Comparison of ENCODE assay signal across 11 cellular contexts in genomic region chr1:40944326-40944725, GRCh38. TPM values are rescaled to one million over a fixed set of nuclear protein-coding genes. Genes with fewer than 3 reads are reported as not detected.
DNase-seq lines count a peak whose midpoint lies in the region; ATAC-seq, FAIRE-seq and TF ChIP-seq lines count a peak whose summit lies in the region.
"Had no signal": no experiment of that assay in that cellular context is flagged by ENCODE, and none has a peak within 500 bp of the region (broad histone marks: within the 10 kb centered on the region; RNA-seq: fewer than 3 reads in every experiment).

No MANE protein-coding gene starts in this region.

- CTCF ChIA-PET in HCT116 (lab: Charles Lee) (interaction anchor here (1.5 to 1.6 kb wide), 3 partner anchors 18 to 82 kb away, joined by 5 read pairs; partner anchors contain the start of gene CITED4), MCF 10A (lab: Yijun Ruan, JAX) (interaction anchor here (0.6 to 17.0 kb wide), 8 partner anchors 9 to 477 kb away, joined by 3 to 609 read pairs (median 4); partner anchors contain the start of gene CITED4)

- H3K9me2 ChIP-seq in HCT116 (ENCODE audit: insufficient read depth), result no peaks in the 10 kb centered on the region

- no peak for DNase-seq in HCT116 (ENCODE audit: low read depth, low spot score)
- peak; percentile 86 for DNase-seq in MCF 10A (ENCODE audit: unreplicated experiment)
- peak; percentile 74 for DNase-seq in hepatic stellate cell (ENCODE audit: low spot score)
- no peak for DNase-seq in endothelial cell (ENCODE audit: low spot score)
- no peak for DNase-seq in GM12891 (ENCODE audit: insufficient read length, low spot score)
- DNase-seq: DMS79; SJCRH30; stimulated activated CD4-positive, alpha-beta T cell treated with anti-CD3 and anti-CD28 coated beads, Interleukin-4, amount 100 ng/mL, for 1 hour had no signal

- no peak overlapping the region for H3K9ac ChIP-seq in HCT116 (ENCODE audit: low read length)
- H3K9ac ChIP-seq in skeletal muscle satellite cell (ENCODE audit: low read depth, low read length), result peak overlapping the region; percentile 62

- FAIRE-seq in GM12891 (lab: Jason Lieb, UNC), result no peak

- no peaks in the 10 kb centered on the region for H3K36me3 ChIP-seq in HCT116 (ENCODE audit: control insufficient read depth in 1 of 2, insufficient read depth in 2 of 2, low read length in 2 of 2)
- no peaks in the 10 kb centered on the region for H3K36me3 ChIP-seq in skeletal muscle satellite cell (ENCODE audit: insufficient read depth, low read length)
- H3K36me3 ChIP-seq: SJCRH30 had no signal

- H3K4me1 Mint-ChIP-seq in MCF 10A (ENCODE audit: insufficient read depth, unreplicated experiment) (peaks cover 32% of the 10 kb centered on the region), endothelial cell (ENCODE audit: unreplicated experiment) (peaks cover 6% of the 10 kb centered on the region)

- POLR2A ChIA-PET in HCT116 (lab: Charles Lee) (interaction anchor here (2.1 kb wide), 1 partner anchor 82 kb away, joined by 6 read pairs; the partner anchor contains the start of gene CITED4), MCF 10A (lab: Yijun Ruan, JAX) (interaction anchor here (0.6 to 3.4 kb wide), 12 partner anchors 8 to 824 kb away, joined by 3 to 26 read pairs (median 4); partner anchors contain the start of gene CITED4)

- no peaks in the 10 kb centered on the region for H4K20me1 ChIP-seq in HCT116 (ENCODE audit: insufficient read depth)

- intact Hi-C loops in HCT116 (cut with micrococcal nuclease) (no loop called here), MCF 10A (cut with micrococcal nuclease) (loop anchor here (1.0 kb wide), 1 partner anchor 82 kb away; the partner anchor contains the start of gene CITED4)

- H3K4me3 ChIP-seq in HCT116 (replicated peaks in 1 of 2; ENCODE audit: low read depth in 1 of 2, low read length in 2 of 2), result no peak overlapping the region
- no peak overlapping the region for H3K4me3 ChIP-seq in skeletal muscle satellite cell (ENCODE audit: low read length)
- H3K4me3 ChIP-seq: SJCRH30 had no signal

- peaks cover 4 to 16% of the 10 kb centered on the region in 2 experiments; a peak in 3 of 4 replicates for H3K4me1 ChIP-seq in HCT116 (ENCODE audit: control insufficient read depth in 1 of 2, insufficient read depth in 2 of 2, low read length in 2 of 2)
- peaks cover 50% of the 10 kb centered on the region for H3K4me1 ChIP-seq in skeletal muscle satellite cell (ENCODE audit: control insufficient read depth, insufficient read depth, low read length)
- H3K4me1 ChIP-seq: SJCRH30 had no signal

- TF ChIP-seq RAD21 in HCT116 (IDR thresholded peaks at IDR 0.05; ENCODE audit: low read depth), result peak; percentile 58

- no peaks in the 10 kb centered on the region for H3K27me3 Mint-ChIP-seq in MCF 10A (ENCODE audit: insufficient read depth, unreplicated experiment)
- no peaks in the 10 kb centered on the region for H3K27me3 Mint-ChIP-seq in endothelial cell (ENCODE audit: unreplicated experiment)

- H3K79me2 ChIP-seq in HCT116 (ENCODE audit: insufficient read depth, low read length), result no peaks in the 10 kb centered on the region

- ATAC-seq in HCT116 (no peak), GM21447 (IDR thresholded peaks at IDR 0.05; ENCODE audit: unreplicated experiment) (no peak), GM18907 (IDR thresholded peaks at IDR 0.05; ENCODE audit: unreplicated experiment) (no peak)

- H3K4me2 ChIP-seq in HCT116 (ENCODE audit: low read length), result no peak overlapping the region
- peak overlapping the region; percentile 59 for H3K4me2 ChIP-seq in skeletal muscle satellite cell (ENCODE audit: low read length)

- H3K9me3 Mint-ChIP-seq in MCF 10A (ENCODE audit: unreplicated experiment) (no peaks in the 10 kb centered on the region), endothelial cell (ENCODE audit: unreplicated experiment) (no peaks in the 10 kb centered on the region)

- H3K27ac Mint-ChIP-seq in MCF 10A (ENCODE audit: low read depth, unreplicated experiment), result peak overlapping the region; percentile 85
- no peak overlapping the region for H3K27ac Mint-ChIP-seq in endothelial cell (ENCODE audit: unreplicated experiment)

- H3K4me3 Mint-ChIP-seq in MCF 10A (ENCODE audit: unreplicated experiment) (peak overlapping the region; percentile 31), endothelial cell (ENCODE audit: unreplicated experiment) (no peak overlapping the region)

- no peak for TF ChIP-seq CTCF in HCT116 (IDR thresholded peaks at IDR 0.05 in 2 of 3, conservative IDR thresholded peaks at IDR 0.05 in 1 of 3; ENCODE audit: borderline replicate concordance in 1 of 3, insufficient read depth in 1 of 3, low read depth in 2 of 3, low read length in 2 of 3)
- TF ChIP-seq CTCF in MCF 10A (IDR thresholded peaks at IDR 0.05; ENCODE audit: unreplicated experiment), result no peak
- no peak for TF ChIP-seq CTCF in endothelial cell (IDR thresholded peaks at IDR 0.05; ENCODE audit: unreplicated experiment)

- BruUV-seq in HCT116 (replicated peaks; lab: Mats Ljungman, UMichigan) (no TSS peak), MCF 10A (replicated peaks; lab: Mats Ljungman, UMichigan) (no TSS peak)

- TF ChIP-seq POLR2A in HCT116 (IDR thresholded peaks at IDR 0.05; ENCODE audit: borderline replicate concordance, extremely low read depth, insufficient read depth, insufficient read length) (no peak), GM12891 (IDR thresholded peaks at IDR 0.05; ENCODE audit: low read depth, low read length) (no peak)

- H2AFZ ChIP-seq in HCT116 (ENCODE audit: low read depth, low read length, poor library complexity, severe bottlenecking), result peak overlapping the region; percentile 22

- RAD21 ChIA-PET in HCT116 (lab: Charles Lee; ENCODE audit: low non-redundant PET in 1 of 2, low total read pairs in 2 of 2, uncharacterized antibody in 2 of 2, unreplicated experiment in 2 of 2), result no interaction called here

- peaks cover 23% of the 10 kb centered on the region for H3K36me3 Mint-ChIP-seq in MCF 10A (ENCODE audit: insufficient read depth, unreplicated experiment)
- H3K36me3 Mint-ChIP-seq in endothelial cell (ENCODE audit: low read depth, unreplicated experiment), result no peaks in the 10 kb centered on the region

- H3K27ac ChIP-seq in HCT116 (ENCODE audit: low read depth, low read length), result no peak overlapping the region
- H3K27ac ChIP-seq: SJCRH30 had no signal

- H3K9me3 ChIP-seq in HCT116 (ENCODE audit: control insufficient read depth in 1 of 2, insufficient read depth in 1 of 2, low read depth in 1 of 2, low read length in 2 of 2) (no peaks in the 10 kb centered on the region), skeletal muscle satellite cell (replicated peaks; ENCODE audit: low read length) (no peaks in the 10 kb centered on the region)
- H3K9me3 ChIP-seq: SJCRH30 had no signal

- H3K27me3 ChIP-seq in HCT116 (ENCODE audit: insufficient read depth, low read length) (no peaks in the 10 kb centered on the region), skeletal muscle satellite cell (ENCODE audit: control insufficient read depth, insufficient read depth, low read length) (no peaks in the 10 kb centered on the region)
- H3K27me3 ChIP-seq: SJCRH30 had no signal

TF ChIP-seq in HCT116, 20 proteins besides CTCF, POLR2A, EP300 and RAD21 (continues in another document):
- TF ChIP-seq ZNF274 (IDR thresholded peaks at IDR 0.05; ENCODE audit: low read depth, low read length) (no peak), CEBPB (IDR thresholded peaks at IDR 0.05; ENCODE audit: low read depth) (no peak), SIN3A (IDR thresholded peaks at IDR 0.05; ENCODE audit: low read depth) (no peak), SP1 (IDR thresholded peaks at IDR 0.05; ENCODE audit: low read depth) (no peak), SRF (IDR thresholded peaks at IDR 0.05; ENCODE audit: low read depth) (no peak)
- TF ChIP-seq, protein P1, sequence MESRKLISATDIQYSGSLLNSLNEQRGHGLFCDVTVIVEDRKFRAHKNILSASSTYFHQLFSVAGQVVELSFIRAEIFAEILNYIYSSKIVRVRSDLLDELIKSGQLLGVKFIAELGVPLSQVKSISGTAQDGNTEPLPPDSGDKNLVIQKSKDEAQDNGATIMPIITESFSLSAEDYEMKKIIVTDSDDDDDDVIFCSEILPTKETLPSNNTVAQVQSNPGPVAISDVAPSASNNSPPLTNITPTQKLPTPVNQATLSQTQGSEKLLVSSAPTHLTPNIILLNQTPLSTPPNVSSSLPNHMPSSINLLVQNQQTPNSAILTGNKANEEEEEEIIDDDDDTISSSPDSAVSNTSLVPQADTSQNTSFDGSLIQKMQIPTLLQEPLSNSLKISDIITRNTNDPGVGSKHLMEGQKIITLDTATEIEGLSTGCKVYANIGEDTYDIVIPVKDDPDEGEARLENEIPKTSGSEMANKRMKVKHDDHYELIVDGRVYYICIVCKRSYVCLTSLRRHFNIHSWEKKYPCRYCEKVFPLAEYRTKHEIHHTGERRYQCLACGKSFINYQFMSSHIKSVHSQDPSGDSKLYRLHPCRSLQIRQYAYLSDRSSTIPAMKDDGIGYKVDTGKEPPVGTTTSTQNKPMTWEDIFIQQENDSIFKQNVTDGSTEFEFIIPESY (IDR thresholded peaks at IDR 0.05; ENCODE audit: extremely low read depth, insufficient replicate concordance, low read length), result no peak

TF ChIP-seq in GM12891, 5 proteins besides CTCF, POLR2A, EP300 and RAD21:
- no peak for TF ChIP-seq PAX5 (IDR thresholded peaks at IDR 0.05; ENCODE audit: insufficient read depth, low read length, severe bottlenecking)
- no peak for TF ChIP-seq POLR2AphosphoS5 (IDR thresholded peaks at IDR 0.05; ENCODE audit: low read depth, low read length)
- TF ChIP-seq POU2F2 (IDR thresholded peaks at IDR 0.05; ENCODE audit: low read depth, low read length), result no peak

RNA-seq across cellular contexts. Expression of gene CTPS1, which starts 35.2 kb away (rescaled TPM):
- total RNA-seq in HCT116 (2021; ENCODE audit: unreplicated experiment) (66.4 TPM), MCF 10A (2022) (54.1 and 69.9 TPM in 2 replicates), endothelial cell (ENCODE audit: unreplicated experiment) (41.2 TPM)
- polyA plus RNA-seq in HCT116 (2012), result 32.0 and 41.5 TPM in 2 replicates
- total RNA-seq in skeletal muscle satellite cell (2012; rRNA removed), result 26.1 and 32.8 TPM in 2 replicates
- 33.7 TPM for polyA plus RNA-seq in GM12891 (2012; ENCODE audit: low read depth, missing spikeins)

Comparison
In these comparisons a context has a peak if more than half of its experiments do, and no peak if none do; other contexts are left out.
1. DNase-seq: peak in MCF 10A (single experiment) and hepatic stellate cell (single experiment); none in HCT116 (single experiment), endothelial cell (single experiment) and GM12891 (single experiment).